ENCODE assay signal across 2 cellular contexts in the genomic region with DNA sequence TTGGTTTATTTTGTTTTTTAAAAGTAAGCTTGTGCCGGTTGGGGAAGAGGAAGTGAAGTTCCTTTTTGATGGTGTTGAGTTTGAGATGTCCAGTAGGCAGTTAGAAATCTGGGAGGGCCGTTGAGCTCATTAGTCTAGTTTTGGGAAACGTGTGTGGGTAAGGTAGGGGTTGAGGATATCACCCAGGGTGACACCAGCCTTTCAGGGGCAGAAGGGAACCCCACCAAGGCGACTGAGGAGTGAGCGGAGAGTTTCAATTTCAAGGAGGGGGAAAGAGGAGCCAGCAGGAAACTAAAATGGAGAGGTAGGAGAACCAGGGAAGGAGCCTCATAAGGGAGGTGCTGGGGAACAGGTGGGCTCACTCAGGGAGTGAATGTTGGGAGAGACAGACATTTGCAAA.
TF ChIP-seq lines count a peak whose summit lies in the region.

No MANE protein-coding gene starts in this region.

TF ChIP-seq in IMR-90, 13 proteins besides CTCF, POLR2A, EP300 and RAD21:
- TF ChIP-seq RCOR1 (IDR thresholded peaks at IDR 0.05; ENCODE audit: insufficient replicate concordance, low read length) (no peak), MAZ (IDR thresholded peaks at IDR 0.05; ENCODE audit: borderline replicate concordance, low read depth, low read length) (no peak), SMC3 (IDR thresholded peaks at IDR 0.05; ENCODE audit: low read depth, low read length) (no peak), CHD1 (IDR thresholded peaks at IDR 0.05; ENCODE audit: low read depth, low read length) (no peak), MAFK (IDR thresholded peaks at IDR 0.05; ENCODE audit: low read depth, low read length) (no peak), FOS (IDR thresholded peaks at IDR 0.05; ENCODE audit: low read depth, low read length) (no peak), MXI1 (IDR thresholded peaks at IDR 0.05; ENCODE audit: borderline replicate concordance, low read depth, low read length) (no peak), BHLHE40 (IDR thresholded peaks at IDR 0.05; ENCODE audit: low read depth, low read length) (no peak), RFX5 (IDR thresholded peaks at IDR 0.05; ENCODE audit: low read depth, low read length) (no peak), CEBPB (IDR thresholded peaks at IDR 0.05; ENCODE audit: low read depth, low read length) (no peak), NFE2L2 (IDR thresholded peaks at IDR 0.05; ENCODE audit: low read depth, low read length) (no peak)
- TF ChIP-seq, protein P1, sequence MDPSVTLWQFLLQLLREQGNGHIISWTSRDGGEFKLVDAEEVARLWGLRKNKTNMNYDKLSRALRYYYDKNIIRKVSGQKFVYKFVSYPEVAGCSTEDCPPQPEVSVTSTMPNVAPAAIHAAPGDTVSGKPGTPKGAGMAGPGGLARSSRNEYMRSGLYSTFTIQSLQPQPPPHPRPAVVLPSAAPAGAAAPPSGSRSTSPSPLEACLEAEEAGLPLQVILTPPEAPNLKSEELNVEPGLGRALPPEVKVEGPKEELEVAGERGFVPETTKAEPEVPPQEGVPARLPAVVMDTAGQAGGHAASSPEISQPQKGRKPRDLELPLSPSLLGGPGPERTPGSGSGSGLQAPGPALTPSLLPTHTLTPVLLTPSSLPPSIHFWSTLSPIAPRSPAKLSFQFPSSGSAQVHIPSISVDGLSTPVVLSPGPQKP (IDR thresholded peaks at IDR 0.05; ENCODE audit: borderline replicate concordance, low read depth, low read length) = no peak
- TF ChIP-seq, protein P2, sequence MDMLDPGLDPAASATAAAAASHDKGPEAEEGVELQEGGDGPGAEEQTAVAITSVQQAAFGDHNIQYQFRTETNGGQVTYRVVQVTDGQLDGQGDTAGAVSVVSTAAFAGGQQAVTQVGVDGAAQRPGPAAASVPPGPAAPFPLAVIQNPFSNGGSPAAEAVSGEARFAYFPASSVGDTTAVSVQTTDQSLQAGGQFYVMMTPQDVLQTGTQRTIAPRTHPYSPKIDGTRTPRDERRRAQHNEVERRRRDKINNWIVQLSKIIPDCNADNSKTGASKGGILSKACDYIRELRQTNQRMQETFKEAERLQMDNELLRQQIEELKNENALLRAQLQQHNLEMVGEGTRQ (IDR thresholded peaks at IDR 0.05; ENCODE audit: low read depth, low read length) = no peak

TF ChIP-seq in K562, 482 proteins besides CTCF, POLR2A, EP300 and RAD21:
- TF ChIP-seq, protein P3, sequence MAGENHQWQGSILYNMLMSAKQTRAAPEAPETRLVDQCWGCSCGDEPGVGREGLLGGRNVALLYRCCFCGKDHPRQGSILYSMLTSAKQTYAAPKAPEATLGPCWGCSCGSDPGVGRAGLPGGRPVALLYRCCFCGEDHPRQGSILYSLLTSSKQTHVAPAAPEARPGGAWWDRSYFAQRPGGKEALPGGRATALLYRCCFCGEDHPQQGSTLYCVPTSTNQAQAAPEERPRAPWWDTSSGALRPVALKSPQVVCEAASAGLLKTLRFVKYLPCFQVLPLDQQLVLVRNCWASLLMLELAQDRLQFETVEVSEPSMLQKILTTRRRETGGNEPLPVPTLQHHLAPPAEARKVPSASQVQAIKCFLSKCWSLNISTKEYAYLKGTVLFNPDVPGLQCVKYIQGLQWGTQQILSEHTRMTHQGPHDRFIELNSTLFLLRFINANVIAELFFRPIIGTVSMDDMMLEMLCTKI (IDR thresholded peaks at IDR 0.05; ENCODE audit: partially characterized antibody) = no peak
- TF ChIP-seq SUPT5H (IDR thresholded peaks at IDR 0.05) (peak; percentile 58), SPI1 (IDR thresholded peaks at IDR 0.05; ENCODE audit: borderline replicate concordance, low read depth, low read length) (peak; percentile 45; the same call in 1 of the 2 replicates), POLR2B (IDR thresholded peaks at IDR 0.05; ENCODE audit: low read depth, partially characterized antibody) (peak; percentile 54), GTF2F1 (IDR thresholded peaks at IDR 0.05; ENCODE audit: low read depth, low read length) (no peak)
- TF ChIP-seq, protein P4, sequence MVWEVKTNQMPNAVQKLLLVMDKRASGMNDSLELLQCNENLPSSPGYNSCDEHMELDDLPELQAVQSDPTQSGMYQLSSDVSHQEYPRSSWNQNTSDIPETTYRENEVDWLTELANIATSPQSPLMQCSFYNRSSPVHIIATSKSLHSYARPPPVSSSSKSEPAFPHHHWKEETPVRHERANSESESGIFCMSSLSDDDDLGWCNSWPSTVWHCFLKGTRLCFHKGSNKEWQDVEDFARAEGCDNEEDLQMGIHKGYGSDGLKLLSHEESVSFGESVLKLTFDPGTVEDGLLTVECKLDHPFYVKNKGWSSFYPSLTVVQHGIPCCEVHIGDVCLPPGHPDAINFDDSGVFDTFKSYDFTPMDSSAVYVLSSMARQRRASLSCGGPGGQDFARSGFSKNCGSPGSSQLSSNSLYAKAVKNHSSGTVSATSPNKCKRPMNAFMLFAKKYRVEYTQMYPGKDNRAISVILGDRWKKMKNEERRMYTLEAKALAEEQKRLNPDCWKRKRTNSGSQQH (CRISPR knock-in tag; IDR thresholded peaks at IDR 0.05) = 0 out of 2 replicates have a peak, but pooled peaks have one; percentile 8
